ENCODE assay signal across 2 cellular contexts in the genomic region with DNA sequence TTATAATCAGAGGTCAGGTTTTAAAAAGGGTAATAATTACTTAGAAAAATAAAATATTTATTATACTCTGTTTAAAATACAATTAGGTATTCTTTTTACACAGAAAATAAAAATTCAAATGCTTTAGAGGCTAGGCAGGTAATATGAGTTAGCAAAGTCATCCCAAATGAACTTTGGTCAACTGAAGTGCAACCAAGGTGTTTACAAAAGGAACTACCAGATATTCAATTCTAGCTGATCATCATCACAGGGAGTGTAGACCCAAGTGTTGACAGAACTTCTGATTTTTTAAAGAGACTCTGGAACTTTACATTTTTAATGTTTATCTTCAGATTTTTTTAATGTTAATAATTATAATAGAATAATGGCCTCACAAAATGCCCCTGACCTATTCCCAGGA.
TF ChIP-seq lines count a peak whose summit lies in the region.

No MANE protein-coding gene starts in this region.

TF ChIP-seq in HepG2, 621 proteins besides CTCF, POLR2A, EP300 and RAD21:
- TF ChIP-seq SETDB1 (CRISPR knock-in tag; IDR thresholded peaks at IDR 0.05; ENCODE audit: borderline replicate concordance): no peak
- 0 out of 2 replicates have a peak, but pooled peaks have one; percentile 35 for TF ChIP-seq HNF4A (CRISPR knock-in tag; IDR thresholded peaks at IDR 0.05)
- TF ChIP-seq FOXA3 (CRISPR knock-in tag; IDR thresholded peaks at IDR 0.05): peak; percentile 21; the same call in 1 of the 2 replicates
TF ChIP-seq in HepG2: peak in this region for 2.

TF ChIP-seq in liver, 16 proteins besides CTCF, POLR2A, EP300 and RAD21:
- TF ChIP-seq HNF4A (conservative IDR thresholded peaks at IDR 0.05) (peak; percentile 6 to 29), HNF4G (IDR thresholded peaks at IDR 0.05) (no peak), FOXA2 (IDR thresholded peaks at IDR 0.05) (no peak)
